ENCODE assay signal across 10 cellular contexts in genomic region chr13:30033681-30034447, GRCh38.
DNase-seq lines count a peak whose midpoint lies in the region; ATAC-seq, FAIRE-seq and TF ChIP-seq lines count a peak whose summit lies in the region.
"Had no signal": no experiment of that assay in that cellular context is flagged by ENCODE, and none has a peak within 500 bp of the region (broad histone marks: within the 10 kb centered on the region; RNA-seq: fewer than 3 reads in every experiment).

No MANE protein-coding gene starts in this region.

- H3K4me3 Mint-ChIP-seq in Caco-2 (ENCODE audit: unreplicated experiment) = no peak overlapping the region

- peaks cover 8% of the 10 kb centered on the region for H3K4me1 Mint-ChIP-seq in Caco-2 (ENCODE audit: low read depth, unreplicated experiment)

- ATAC-seq in pancreas (peak in 3 of 4 donors; percentile 35 to 62 (median 46)), GM19395 (IDR thresholded peaks at IDR 0.05; ENCODE audit: unreplicated experiment) (no peak), GM18907 (IDR thresholded peaks at IDR 0.05; ENCODE audit: unreplicated experiment) (no peak)
- ATAC-seq: Panc1 had no signal

- intact Hi-C loops in dorsolateral prefrontal cortex (cut with DNase I) = loop anchor here in 1 of 2 donors (10.0 kb wide), 1 partner anchor 71 kb away; no protein-coding TSS in a partner anchor
- intact Hi-C loops in pancreas (cut with DNase I) = no loop called here
- intact Hi-C loops in Caco-2 (cut with micrococcal nuclease; ENCODE audit: unreplicated experiment) = no loop called here

- no TSS peak for BruUV-seq in Caco-2 (replicated peaks; lab: Mats Ljungman, UMichigan)

- peak; percentile 25 for DNase-seq in DMS53 treated with DMSO at 0.1 percent for 48 hours (lab: John Stamatoyannopoulos, UW; ENCODE audit: unreplicated experiment)
- DNase-seq in NCI-H187 treated with DMSO at 0.1 percent for 48 hours (lab: John Stamatoyannopoulos, UW) = peak; percentile 20
- DNase-seq in dorsolateral prefrontal cortex = no peak
- no peak for DNase-seq in pancreas
- no peak for DNase-seq in Caco-2
- no peak for DNase-seq in activated CD4-positive, CD25-positive, alpha-beta regulatory T cell treated with anti-CD3 and anti-CD28 coated beads, Interleukin-2, amount 50 U/mL, for 72 hours
- DNase-seq: tibial artery had no signal

- H3K36me3 ChIP-seq in pancreas (no peaks in the 10 kb centered on the region), Caco-2 (ENCODE audit: control insufficient read depth, insufficient read depth, low read length) (no peaks in the 10 kb centered on the region)
- H3K36me3 ChIP-seq: tibial artery had no signal

- H3K27me3 ChIP-seq in dorsolateral prefrontal cortex (no peaks in the 10 kb centered on the region), pancreas (no peaks in the 10 kb centered on the region), Caco-2 (replicated peaks; ENCODE audit: control insufficient read depth, insufficient read depth, low read length) (no peaks in the 10 kb centered on the region)
- H3K27me3 ChIP-seq: tibial artery had no signal

- H3K4me1 ChIP-seq in pancreas = no peaks in the 10 kb centered on the region
- no peaks in the 10 kb centered on the region for H3K4me1 ChIP-seq in Caco-2

- FAIRE-seq in pancreas (lab: Jason Lieb, UNC) = no peak

- TF ChIP-seq CTCF in dorsolateral prefrontal cortex (IDR thresholded peaks at IDR 0.05 in 54 of 56, conservative IDR thresholded peaks at IDR 0.05 in 2 of 56; ENCODE audit: low read depth in 1 of 56, partially characterized antibody in 56 of 56) (no peak), pancreas (IDR thresholded peaks at IDR 0.05) (no peak), Caco-2 (IDR thresholded peaks at IDR 0.05; ENCODE audit: insufficient read depth in 1 of 2, low read depth in 1 of 2, low read length in 1 of 2, severe bottlenecking in 1 of 2, unreplicated experiment in 1 of 2) (no peak)

- no peaks in the 10 kb centered on the region for H3K9me3 ChIP-seq in pancreas
- no peaks in the 10 kb centered on the region for H3K9me3 ChIP-seq in Caco-2
- H3K9me3 ChIP-seq: tibial artery had no signal

- POLR2A ChIA-PET in Caco-2 (lab: Charles Lee) = no interaction called here

- H3K4me3 ChIP-seq in dorsolateral prefrontal cortex (peak overlapping the region in 25 of 59 donors; percentile 0 to 44 (median 22)), pancreas (no peak overlapping the region), Caco-2 (ENCODE audit: low read depth, low read length) (no peak overlapping the region)
- H3K4me3 ChIP-seq: tibial artery had no signal

- no peaks in the 10 kb centered on the region for H3K27me3 Mint-ChIP-seq in Caco-2 (ENCODE audit: insufficient read depth, unreplicated experiment)

- WGBS in pancreas, 2 donors = 64 to 77% methylated on average over 5 of the region's 5 CpGs

- CTCF ChIA-PET in Caco-2 (lab: Charles Lee) = interaction anchor here (0.6 kb wide), 1 partner anchor 292 kb away, joined by 3 read pairs; no protein-coding TSS in a partner anchor

- H3K27ac ChIP-seq in dorsolateral prefrontal cortex (peak overlapping the region in 46 of 59 donors; percentile 2 to 86 (median 46)), pancreas (no peak overlapping the region)
- H3K27ac ChIP-seq: tibial artery had no signal

- H3K36me3 Mint-ChIP-seq in Caco-2 (ENCODE audit: insufficient read depth, unreplicated experiment) = peaks cover 5% of the 10 kb centered on the region

- H3K9me3 Mint-ChIP-seq in Caco-2 (ENCODE audit: unreplicated experiment) = no peaks in the 10 kb centered on the region

- H3K27ac Mint-ChIP-seq in Caco-2 (ENCODE audit: unreplicated experiment) = no peak overlapping the region

Comparison
In these comparisons a context has a peak if more than half of its experiments do, and no peak if none do; other contexts are left out.
1. DNase-seq: peak in DMS53 treated with DMSO at 0.1 percent for 48 hours (single experiment) and NCI-H187 treated with DMSO at 0.1 percent for 48 hours (single experiment); none in dorsolateral prefrontal cortex (0 of 10), pancreas (0 of 6), Caco-2 (0 of 2) and activated CD4-positive, CD25-positive, alpha-beta regulatory T cell treated with anti-CD3 and anti-CD28 coated beads, Interleukin-2, amount 50 U/mL, for 72 hours (single experiment).
2. H3K27ac ChIP-seq: peak in dorsolateral prefrontal cortex (46 of 59); none in pancreas (0 of 4).
3. ATAC-seq: peak in pancreas (3 of 4); none in GM19395 (single experiment) and GM18907 (single experiment).